18 cellular contexts compared by ENCODE assay signal in genomic region chr17:73791121-73791520, GRCh38.
A peak's percentile ranks its signal among the peaks of the same experiment; 100 is the strongest.
DNase-seq lines count a peak whose midpoint lies in the region; ATAC-seq and TF ChIP-seq lines count a peak whose summit lies in the region.
"Had no signal": no experiment of that assay in that cellular context is flagged by ENCODE, and none has a peak within 500 bp of the region (broad histone marks: within the 10 kb centered on the region; RNA-seq: fewer than 3 reads in every experiment).

No MANE protein-coding gene starts in this region.

- no peaks in the 10 kb centered on the region for H3K9me3 ChIP-seq in right atrium auricular region
- no peaks in the 10 kb centered on the region for H3K9me3 ChIP-seq in HEK293 (ENCODE audit: control insufficient read depth, insufficient read depth, low read depth, low read length)
- H3K9me3 ChIP-seq: BE2C, BLaER1 had no signal

- peaks cover 0 to 6% of the 10 kb centered on the region in 2 donors for H3K4me1 ChIP-seq in right atrium auricular region
- H3K4me1 ChIP-seq in HEK293 (ENCODE audit: control insufficient read depth, insufficient read depth, low read length): no peaks in the 10 kb centered on the region

- TF ChIP-seq CTCF in right atrium auricular region (IDR thresholded peaks at IDR 0.05): no peak
- no peak for TF ChIP-seq CTCF in HEK293 (tag by site-specific recombination; IDR thresholded peaks at IDR 0.05)

- CTCF ChIA-PET in HEK293 (lab: Yijun Ruan, JAX): interaction anchor here (0.6 to 1.9 kb wide), 2 partner anchors 9 to 666 kb away, joined by 3 read pairs; no protein-coding TSS in a partner anchor

- POLR2A ChIA-PET in HEK293 (lab: Yijun Ruan, JAX): no interaction called here

- H3K27me3 ChIP-seq in right atrium auricular region: no peaks in the 10 kb centered on the region
- H3K27me3 ChIP-seq: BE2C, BLaER1 had no signal

- peak; percentile 70 for DNase-seq in cardiac septum (ENCODE audit: low spot score)
- DNase-seq in right atrium auricular region (ENCODE audit: low spot score): no peak
- peak; percentile 29 for DNase-seq in occipital lobe (lab: John Stamatoyannopoulos, UW)
- DNase-seq: ACHN; BE2C; C1 segment of cervical spinal cord; CD4-positive, alpha-beta memory T cell; CD4-positive, CD25-positive, alpha-beta regulatory T cell; CD8-positive, alpha-beta memory T cell; COR-L47; DMS 273 treated with DMSO at 0.1 percent for 48 hours; DMS153; DMS79 treated with DMSO at 0.1 percent for 48 hours; GF-D8 had no signal

- intact Hi-C loops in cardiac septum (cut with DNase I): no loop called here

- ATAC-seq in HG02588 (IDR thresholded peaks at IDR 0.05; ENCODE audit: unreplicated experiment): no peak

- H3K4me3 ChIP-seq in right atrium auricular region (no peak overlapping the region), HEK293 (ENCODE audit: low read depth, low read length) (no peak overlapping the region)
- H3K4me3 ChIP-seq: BLaER1 had no signal

- H3K27ac ChIP-seq in right atrium auricular region (no peak overlapping the region), HEK293 (ENCODE audit: extremely low read depth, low read depth, low read length) (no peak overlapping the region)
- H3K27ac ChIP-seq: 22Rv1, BLaER1 had no signal

- H3K36me3 ChIP-seq in right atrium auricular region: no peaks in the 10 kb centered on the region
- H3K36me3 ChIP-seq in HEK293 (ENCODE audit: control insufficient read depth in 2 of 2, insufficient read depth in 1 of 2, low read length in 2 of 2): no peaks in the 10 kb centered on the region
- H3K36me3 ChIP-seq: BE2C, BLaER1 had no signal

TF ChIP-seq in HEK293, 187 proteins besides CTCF, POLR2A, EP300 and RAD21:
- TF ChIP-seq ZNF169 (tag by site-specific recombination; IDR thresholded peaks at IDR 0.05): no peak
- peak; percentile 21; the same call in 1 of the 2 replicates for TF ChIP-seq ZFHX2 (tag by site-specific recombination; conservative IDR thresholded peaks at IDR 0.05)
